11 cellular contexts compared by ENCODE assay signal in genomic region chr21:45224189-45224938, GRCh38.
DNase-seq lines count a peak whose midpoint lies in the region; ATAC-seq lines count a peak whose summit lies in the region.
"Had no signal": no experiment of that assay in that cellular context is flagged by ENCODE, and none has a peak within 500 bp of the region (broad histone marks: within the 10 kb centered on the region; RNA-seq: fewer than 3 reads in every experiment).

No MANE protein-coding gene starts in this region.

- DNase-seq in activated T-cell treated with anti-CD3 and anti-CD28 coated beads for 1 hour (ENCODE audit: low read depth) (peak; percentile 45), NCI-H1092 (lab: John Stamatoyannopoulos, UW) (no peak)
- DNase-seq in activated T-cell treated with anti-CD3 and anti-CD28 coated beads, Interleukin-2, amount 50 U/mL, for 48 hours = no peak
- DNase-seq in central memory CD4-positive, alpha-beta T cell = peak; percentile 78
- peak; percentile 46 for DNase-seq in stimulated activated CD8-positive, alpha-beta memory T cell treated with anti-CD3 and anti-CD28 coated beads, Interleukin-4, amount 100 ng/mL, for 48 hours
- DNase-seq: GDM1, NCI-H748 treated with DMSO at 0.1 percent for 48 hours, retina had no signal

- ATAC-seq in activated CD4-positive, CD25-positive, alpha-beta regulatory T cell treated with anti-CD3 and anti-CD28 coated beads, Interleukin-2, amount 50 U/mL, for 24 hours = peak; percentile 27 to 46
- ATAC-seq in GM18870 (IDR thresholded peaks at IDR 0.05; ENCODE audit: unreplicated experiment) (no peak), GM18909 (IDR thresholded peaks at IDR 0.05; ENCODE audit: poor library complexity, unreplicated experiment) (no peak)

Comparison
In these comparisons a context has a peak if more than half of its experiments do, and no peak if none do; other contexts are left out.
1. DNase-seq: peak in activated T-cell treated with anti-CD3 and anti-CD28 coated beads for 1 hour (single experiment), central memory CD4-positive, alpha-beta T cell (single experiment) and stimulated activated CD8-positive, alpha-beta memory T cell treated with anti-CD3 and anti-CD28 coated beads, Interleukin-4, amount 100 ng/mL, for 48 hours (single experiment); none in activated T-cell treated with anti-CD3 and anti-CD28 coated beads, Interleukin-2, amount 50 U/mL, for 48 hours (0 of 2) and NCI-H1092 (single experiment).
2. ATAC-seq: peak in activated CD4-positive, CD25-positive, alpha-beta regulatory T cell treated with anti-CD3 and anti-CD28 coated beads, Interleukin-2, amount 50 U/mL, for 24 hours (2 of 2); none in GM18870 (single experiment) and GM18909 (single experiment).